ENCODE assay signal across 8 cellular contexts in genomic region chr9:127937046-127937382, GRCh38. TPM values are rescaled to one million over a fixed set of nuclear protein-coding genes. Genes with fewer than 3 reads are reported as not detected.
DNase-seq lines count a peak whose midpoint lies in the region; ATAC-seq and TF ChIP-seq lines count a peak whose summit lies in the region.

No MANE protein-coding gene starts in this region.

- H3K27ac Mint-ChIP-seq in H9 (peak overlapping the region in 2 of 3 experiments; percentile 93 to 94; a peak in 4 of 7 replicates), T-helper 17 cell (peak overlapping the region; percentile 95)

- H3K27me3 ChIP-seq in H9 (ENCODE audit: insufficient read depth, low read length) (no peaks in the 10 kb centered on the region), gastroesophageal sphincter (no peaks in the 10 kb centered on the region), skeletal muscle tissue (ENCODE audit: control insufficient read depth in 3 of 3, insufficient read depth in 3 of 3, low read length in 3 of 3) (peaks cover 0 to 4% (median 0%) of the 10 kb centered on the region in 3 donors)

- H3K36me3 ChIP-seq in gastroesophageal sphincter (peaks cover 0 to 48% of the 10 kb centered on the region in 2 donors), skeletal muscle tissue (ENCODE audit: control insufficient read depth in 3 of 3, insufficient read depth in 3 of 3, low read length in 3 of 3) (peaks cover 0 to 7% (median 2%) of the 10 kb centered on the region in 3 donors)

- no peaks in the 10 kb centered on the region; a peak in 1 of 5 replicates for H3K9me3 Mint-ChIP-seq in H9

- H3K4me1 Mint-ChIP-seq in H9 (peaks cover 25 to 36% of the 10 kb centered on the region in 2 experiments), T-helper 17 cell (peaks cover 37% of the 10 kb centered on the region)

- H3K27ac ChIP-seq in H9 (ENCODE audit: insufficient read length, low read depth, low read length), result no peak overlapping the region
- peak overlapping the region in 3 of 4 donors; percentile 71 to 76 (median 71) for H3K27ac ChIP-seq in gastroesophageal sphincter
- peak overlapping the region; percentile 51 for H3K27ac ChIP-seq in skeletal muscle tissue (ENCODE audit: low read depth, low read length)

- H3K9ac ChIP-seq in H9 (ENCODE audit: extremely low read depth, insufficient read length, low read length) (peak overlapping the region; percentile 74), skeletal muscle tissue (ENCODE audit: low read depth in 1 of 3, low read length in 3 of 3) (peak overlapping the region; percentile 84 to 91 (median 85))

- no peak overlapping the region for H4K5ac ChIP-seq in H9 (ENCODE audit: insufficient read length, low read depth, low read length)

- H4K8ac ChIP-seq in H9 (replicated peaks; ENCODE audit: insufficient read length, low read depth, low read length), result no peak overlapping the region

- peaks cover 6% of the 10 kb centered on the region for H3K23me2 ChIP-seq in H9 (ENCODE audit: insufficient read length, low read depth, low read length, poor library complexity, severe bottlenecking)

- H3K56ac ChIP-seq in H9 (ENCODE audit: insufficient read length, low read depth, low read length), result no peak overlapping the region

- H4K20me1 ChIP-seq in H9 (ENCODE audit: control insufficient read depth, insufficient read depth, insufficient read length), result no peaks in the 10 kb centered on the region

- H2BK15ac ChIP-seq in H9 (ENCODE audit: low read depth, low read length), result no peak overlapping the region

- no peak overlapping the region for H4K91ac ChIP-seq in H9 (ENCODE audit: insufficient read length, low read depth, low read length)

- H2BK120ac ChIP-seq in H9 (ENCODE audit: low read depth, low read length, poor library complexity, severe bottlenecking), result no peak overlapping the region

- peaks cover 10% of the 10 kb centered on the region for H3K79me1 ChIP-seq in H9 (ENCODE audit: insufficient read depth, low read depth, low read length, poor library complexity, severe bottlenecking)

- H3K4me3 Mint-ChIP-seq in H9 (peak overlapping the region; percentile 84 to 96), T-helper 17 cell (peak overlapping the region; percentile 99)

- no CpG with 5 or more reads among the region's 6 CpGs for WGBS in H9 (ENCODE audit: extremely low coverage, insufficient read length, low lambda C conversion rate)
- 0 to 27% methylated on average over 4 of the region's 6 CpGs for WGBS in gastroesophageal sphincter (ENCODE audit: low coverage in 1 of 2), 2 donors

- H3K18ac ChIP-seq in H9 (ENCODE audit: insufficient read length, low read depth, low read length), result no peak overlapping the region

- H3K79me2 ChIP-seq in H9 (ENCODE audit: insufficient read depth, low read length), result no peaks in the 10 kb centered on the region

- H2BK12ac ChIP-seq in H9 (ENCODE audit: insufficient read length, low read depth, low read length), result no peak overlapping the region

- H3K23ac ChIP-seq in H9 (ENCODE audit: insufficient read length, low read depth, low read length), result no peak overlapping the region

- H3T11ph ChIP-seq in H9 (ENCODE audit: low read length), result no peak overlapping the region

- H3K4ac ChIP-seq in H9 (ENCODE audit: low read depth, low read length), result no peak overlapping the region

- H2AK5ac ChIP-seq in H9 (ENCODE audit: insufficient read length, low read length), result no peak overlapping the region

- no peak for TF ChIP-seq POLR2A in gastroesophageal sphincter (IDR thresholded peaks at IDR 0.05)

- peak overlapping the region; percentile 82 to 97 for H3K4me3 ChIP-seq in gastroesophageal sphincter
- peak overlapping the region; percentile 86 to 98 (median 88) for H3K4me3 ChIP-seq in skeletal muscle tissue (ENCODE audit: low read length in 3 of 3)

- no peak overlapping the region for H3K14ac ChIP-seq in H9 (ENCODE audit: insufficient read depth, low read length)

- no peak for DNase-seq in H9
- no peak for DNase-seq in T-helper 17 cell
- no peak for DNase-seq in NK-92 treated with Interleukin-12 subunit alpha and Interleukin-12 subunit beta, amount 100 ng/mL, for 24 hours (lab: John Stamatoyannopoulos, UW)
- no peak for DNase-seq in HuH-7 (ENCODE audit: low spot score)
- no peak for DNase-seq in activated CD4-positive, alpha-beta T cell treated with anti-CD3 and anti-CD28 coated beads, Interleukin-2, amount 50 U/mL, for 1 hour

- H2BK20ac ChIP-seq in H9 (ENCODE audit: low read depth, low read length, poor library complexity, severe bottlenecking), result no peak overlapping the region

- H3K4me1 ChIP-seq in H9 (ENCODE audit: insufficient read depth, low read length) (no peaks in the 10 kb centered on the region), gastroesophageal sphincter (peaks cover 0 to 52% (median 21%) of the 10 kb centered on the region in 3 donors), skeletal muscle tissue (ENCODE audit: control insufficient read depth in 3 of 3, insufficient read depth in 3 of 3, low read length in 3 of 3) (peaks cover 26 to 36% (median 28%) of the 10 kb centered on the region in 3 donors)

- TF ChIP-seq CTCF in H9 (conservative IDR thresholded peaks at IDR 0.05), result no peak
- TF ChIP-seq CTCF in gastroesophageal sphincter (IDR thresholded peaks at IDR 0.05), result no peak

- no peaks in the 10 kb centered on the region for H3K9me3 ChIP-seq in H9 (ENCODE audit: control insufficient read depth, low read depth, low read length)
- no peaks in the 10 kb centered on the region for H3K9me3 ChIP-seq in T-helper 17 cell (ENCODE audit: control insufficient read depth, low read length, poor library complexity, severe bottlenecking)
- H3K9me3 ChIP-seq in gastroesophageal sphincter, result no peaks in the 10 kb centered on the region
- no peaks in the 10 kb centered on the region for H3K9me3 ChIP-seq in skeletal muscle tissue (ENCODE audit: control insufficient read depth in 3 of 3, low read length in 3 of 3)

- H3K36me3 Mint-ChIP-seq in H9 (ENCODE audit: insufficient read depth in 1 of 3, low read depth in 3 of 3) (peaks cover 2 to 27% (median 20%) of the 10 kb centered on the region in 3 experiments; a peak in 6 of 7 replicates), T-helper 17 cell (ENCODE audit: low read depth) (peaks cover 3% of the 10 kb centered on the region)

- no peak for TF ChIP-seq EP300 in gastroesophageal sphincter (IDR thresholded peaks at IDR 0.05)

- H3K27me3 Mint-ChIP-seq in H9 (ENCODE audit: low read depth), result peaks cover 6% of the 10 kb centered on the region
- no peaks in the 10 kb centered on the region for H3K27me3 Mint-ChIP-seq in T-helper 17 cell

- no peak overlapping the region for H2BK5ac ChIP-seq in H9 (ENCODE audit: insufficient read length, low read length)

- no peak for ATAC-seq in T-helper 17 cell
- ATAC-seq in gastroesophageal sphincter, result no peak
- no peak for ATAC-seq in GM21367 (IDR thresholded peaks at IDR 0.05; ENCODE audit: unreplicated experiment)

- H2AFZ ChIP-seq in H9 (ENCODE audit: low read length), result no peak overlapping the region

- peak overlapping the region; percentile 96 for H3K4me2 ChIP-seq in H9 (ENCODE audit: insufficient read depth, insufficient read length, low read length)

RNA-seq across cellular contexts. Expression of gene DPM2, which starts 0.6 kb away (rescaled TPM):
- total RNA-seq in H9 (2021) (44.7 and 46.1 TPM in 2 replicates), T-helper 17 cell (10 to 100 TPM; 23.3 to 26.2 TPM), gastroesophageal sphincter (10 to 100 TPM in 2 of 4 donors, 1 to 10 TPM in 2; 8.9 to 15.0 (median 11.2) TPM), skeletal muscle tissue (7.3 TPM)

RNA-seq across cellular contexts. Expression of gene PIP5KL1, which starts 6.4 kb away (rescaled TPM):
- 9.0 and 11.6 TPM in 2 replicates for total RNA-seq in H9 (2021)
- total RNA-seq in T-helper 17 cell, result 1 to 10 TPM; 2.1 to 2.3 TPM
- 1 to 10 TPM in 2 of 4 donors, under 1 TPM in 1, not detected in 1; 0.66 to 3.4 (median 3.1) TPM for total RNA-seq in gastroesophageal sphincter
- not detected for total RNA-seq in skeletal muscle tissue

RNA-seq across cellular contexts. Expression of gene ST6GALNAC4, which starts 20.2 kb away (rescaled TPM):
- total RNA-seq in H9 (2021) (15.4 and 16.5 TPM in 2 replicates), T-helper 17 cell (10 to 100 TPM; 18.5 to 22.1 TPM), gastroesophageal sphincter (10 to 100 TPM; 25.2 to 49.7 (median 31.7) TPM), skeletal muscle tissue (23.5 TPM)

RNA-seq across cellular contexts. Expression of gene ST6GALNAC6, which starts 37.6 kb away (rescaled TPM):
- total RNA-seq in H9 (2021) (29.8 and 30.2 TPM in 2 replicates), T-helper 17 cell (100 to 1,000 TPM in 1 of 2 donors, 10 to 100 TPM in 1; 74.5 to 108 TPM), gastroesophageal sphincter (100 to 1,000 TPM; 112 to 146 (median 132) TPM), skeletal muscle tissue (33.9 TPM)

RNA-seq across cellular contexts. Expression of gene EEIG1, which starts 43.8 kb away (rescaled TPM):
- total RNA-seq in H9 (2021) (52.3 and 59.5 TPM in 2 replicates), T-helper 17 cell (100 to 1,000 TPM; 254 to 268 TPM), gastroesophageal sphincter (10 to 100 TPM in 3 of 4 donors, 1 to 10 TPM in 1; 7.0 to 22.0 (median 16.3) TPM), skeletal muscle tissue (8.9 TPM)
